In genomic region chr16:17817260-17817659, GRCh38 we compare ENCODE assay signal across 29 cellular contexts.
"Had no signal": no experiment of that assay in that cellular context is flagged by ENCODE, and none has a peak within 500 bp of the region (broad histone marks: within the 10 kb centered on the region; RNA-seq: fewer than 3 reads in every experiment).

No MANE protein-coding gene starts in this region.

- DNase-seq: activated CD4-positive, alpha-beta memory T cell treated with anti-CD3 and anti-CD28 coated beads for 36 hours; activated CD4-positive, alpha-beta T cell treated with anti-CD3 and anti-CD28 coated beads for 36 hours; activated CD4-positive, alpha-beta T cell treated with anti-CD3 and anti-CD28 coated beads, Interleukin-2, amount 10 ng/mL, durations not matched to agents 24 days and 14 days; activated CD4-positive, CD25-positive, alpha-beta regulatory T cell; activated CD4-positive, CD25-positive, alpha-beta regulatory T cell treated with anti-CD3 and anti-CD28 coated beads, Interleukin-2, amount 50 U/mL, for 72 hours; activated CD8-positive, alpha-beta memory T cell treated with anti-CD3 and anti-CD28 coated beads, Interleukin-2, amount 10 ng/mL, durations not matched to agents 7 days and 5 days; activated CD8-positive, alpha-beta memory T cell treated with anti-CD3 and anti-CD28 coated beads, Interleukin-2, amount 50 U/mL, for 4 hours; activated CD8-positive, alpha-beta T cell treated with anti-CD3 and anti-CD28 coated beads, Interleukin-2, amount 10 ng/mL, durations not matched to agents 7 days and 5 days; activated effector memory CD4-positive, alpha-beta T cell treated with anti-CD3 and anti-CD28 coated beads, Interleukin-2, amount 50 U/mL, for 16 hours; activated naive CD4-positive, alpha-beta T cell treated with anti-CD3 and anti-CD28 coated beads for 36 hours; activated naive CD8-positive, alpha-beta T cell treated with anti-CD3 and anti-CD28 coated beads for 36 hours; activated naive CD8-positive, alpha-beta T cell treated with anti-CD3 and anti-CD28 coated beads, Interleukin-2, amount 50 U/mL, for 24 hours; activated T-cell treated with anti-CD3 and anti-CD28 coated beads, Interleukin-2, amount 50 U/mL, for 1 hour; activated T-cell treated with anti-CD3 and anti-CD28 coated beads, Interleukin-2, amount 50 U/mL, for 48 hours; adrenal gland; amygdala; aorta; body of pancreas; caudate nucleus; colonic mucosa; effector CD8-positive, alpha-beta T cell; endodermal cell; foreskin fibroblast; head of caudate nucleus; T-helper 1 cell; T-helper 17 cell; T1000; WERI-Rb-1 had no signal

- H3K4me1 ChIP-seq: adrenal gland, body of pancreas, colonic mucosa had no signal

- H3K36me3 ChIP-seq: adrenal gland, colonic mucosa, WERI-Rb-1 had no signal

- H3K27ac ChIP-seq: adrenal gland, body of pancreas, colonic mucosa, WERI-Rb-1 had no signal

- H3K9me3 ChIP-seq: adrenal gland, colonic mucosa had no signal

- H3K4me3 ChIP-seq: adrenal gland, body of pancreas, colonic mucosa had no signal

- H3K27me3 ChIP-seq: adrenal gland, body of pancreas, colonic mucosa had no signal

- ATAC-seq: activated CD4-positive, alpha-beta T cell treated with anti-CD3 and anti-CD28 coated beads for 36 hours; activated CD8-positive, alpha-beta memory T cell treated with anti-CD3 and anti-CD28 coated beads, Interleukin-2, amount 10 ng/mL, durations not matched to agents 7 days and 5 days; activated CD8-positive, alpha-beta T cell treated with anti-CD3 and anti-CD28 coated beads, Interleukin-2, amount 10 ng/mL, durations not matched to agents 7 days and 5 days; activated naive CD8-positive, alpha-beta T cell treated with anti-CD3 and anti-CD28 coated beads, Interleukin-2, amount 50 U/mL, for 24 hours; body of pancreas; esophagus mucosa; T-helper 17 cell had no signal
